19 cellular contexts compared by ENCODE assay signal in genomic region chr4:159284733-159285132, GRCh38.
A peak's percentile ranks its signal among the peaks of the same experiment; 100 is the strongest.
DNase-seq lines count a peak whose midpoint lies in the region; ATAC-seq and TF ChIP-seq lines count a peak whose summit lies in the region.
"Had no signal": no experiment of that assay in that cellular context is flagged by ENCODE, and none has a peak within 500 bp of the region (broad histone marks: within the 10 kb centered on the region; RNA-seq: fewer than 3 reads in every experiment).

No MANE protein-coding gene starts in this region.

- no peak for TF ChIP-seq EP300 in sigmoid colon (IDR thresholded peaks at IDR 0.05)

- peaks cover 9% of the 10 kb centered on the region for H3K36me3 Mint-ChIP-seq in nephron (ENCODE audit: low read depth)

- intact Hi-C loops in sigmoid colon (cut with DNase I) = no loop called here

- peak overlapping the region in 2 of 3 experiments; percentile 80 to 88 for H3K27ac Mint-ChIP-seq in nephron

- ATAC-seq in HG03439 (IDR thresholded peaks at IDR 0.05; ENCODE audit: unreplicated experiment) (no peak), GM21825 (IDR thresholded peaks at IDR 0.05; ENCODE audit: unreplicated experiment) (no peak)
- ATAC-seq: GM12878, HCT116 had no signal

- CTCF ChIA-PET in RWPE1 (lab: Yijun Ruan, JAX) = interaction anchor here (0.5 kb wide), 1 partner anchor 15 kb away, joined by 4 read pairs; no protein-coding TSS in a partner anchor

- in situ Hi-C loops in GM23248 (cut with MboI) = no loop called here

- peaks cover 62% of the 10 kb centered on the region for H3K4me1 ChIP-seq in GM23248 (ENCODE audit: insufficient read depth)
- peaks cover 0 to 35% (median 27%) of the 10 kb centered on the region in 4 donors for H3K4me1 ChIP-seq in sigmoid colon
- peaks cover 0 to 2% (median 0%) of the 10 kb centered on the region in 4 donors for H3K4me1 ChIP-seq in Peyer's patch

- H3K36me3 ChIP-seq in GM23248 (ENCODE audit: low read depth) (0 out of 2 replicates have a peak, but pooled peaks cover 5% of the 10 kb centered on the region), sigmoid colon (no peaks in the 10 kb centered on the region), Peyer's patch (no peaks in the 10 kb centered on the region)

- TF ChIP-seq POLR2A in sigmoid colon (IDR thresholded peaks at IDR 0.05) (no peak), Peyer's patch (IDR thresholded peaks at IDR 0.05) (no peak)

- H3K4me3 ChIP-seq in GM23248 (no peak overlapping the region), sigmoid colon (no peak overlapping the region), Peyer's patch (no peak overlapping the region)
- H3K4me3 ChIP-seq: GM12878, PC-9 had no signal

- H3K79me2 ChIP-seq in GM23248 (ENCODE audit: insufficient read depth) = peaks cover 10% of the 10 kb centered on the region; the same call in 1 of the 2 replicates

- H3F3A ChIP-seq in GM23248 (ENCODE audit: insufficient read depth) = peaks cover 20% of the 10 kb centered on the region; the same call in 1 of the 2 replicates

- POLR2A ChIA-PET in RWPE1 (lab: Yijun Ruan, JAX; ENCODE audit: low non-redundant PET) = no interaction called here

- no peak overlapping the region for H3K4me3 Mint-ChIP-seq in nephron

- H3K27ac ChIP-seq in GM23248 (peak overlapping the region; percentile 59), RWPE1 (peak overlapping the region; percentile 67), sigmoid colon (no peak overlapping the region), Peyer's patch (no peak overlapping the region)

- no peak overlapping the region for H3K4me2 ChIP-seq in GM23248 (ENCODE audit: unreplicated experiment)
- H3K4me2 ChIP-seq: PC-9 had no signal

- H3K4me1 Mint-ChIP-seq in nephron = peaks cover 34% of the 10 kb centered on the region

- H3K9ac ChIP-seq in GM23248 = no peak overlapping the region

- peaks cover 1% of the 10 kb centered on the region for H3K27me3 Mint-ChIP-seq in nephron (ENCODE audit: low read depth)

- H3K9me2 ChIP-seq in GM23248 (ENCODE audit: insufficient read depth) = no peaks in the 10 kb centered on the region

- no peak for DNase-seq in GM23248
- no peak for DNase-seq in RWPE1 (ENCODE audit: low spot score)
- DNase-seq in islet precursor cell = peak; percentile 59
- DNase-seq in sigmoid colon = no peak
- DNase-seq in Peyer's patch = no peak
- DNase-seq: Caco-2, DMS79, KBM-7, NCI-H1694, NCI-H2107, NCI-H446, NCI-H774, PC-9, SHP77 treated with DMSO at 0.1 percent for 48 hours had no signal

- WGBS in GM23248 (ENCODE audit: low coverage in 1 of 2, low lambda C conversion rate in 2 of 2, missing lambda C conversion rate in 2 of 2), 2 experiments = 79% methylated on average over 6 of the region's 6 CpGs
- 93% methylated on average over 6 of the region's 6 CpGs for WGBS in sigmoid colon, 2 donors

- no peaks in the 10 kb centered on the region for H3K9me3 ChIP-seq in GM23248 (ENCODE audit: low read depth)
- no peaks in the 10 kb centered on the region for H3K9me3 ChIP-seq in sigmoid colon
- no peaks in the 10 kb centered on the region for H3K9me3 ChIP-seq in Peyer's patch
- H3K9me3 ChIP-seq: Caco-2 had no signal

- H3K27me3 ChIP-seq in GM23248 (replicated peaks; ENCODE audit: insufficient read depth) (no peaks in the 10 kb centered on the region), sigmoid colon (no peaks in the 10 kb centered on the region), Peyer's patch (no peaks in the 10 kb centered on the region)

- no peak overlapping the region for H2AFZ ChIP-seq in GM23248
- H2AFZ ChIP-seq: PC-9 had no signal

- no peaks in the 10 kb centered on the region for H4K20me1 ChIP-seq in GM23248 (ENCODE audit: insufficient read depth)

- no peaks in the 10 kb centered on the region for H3K9me3 Mint-ChIP-seq in nephron

- TF ChIP-seq CTCF in RWPE1 (conservative IDR thresholded peaks at IDR 0.05; ENCODE audit: low read depth) (no peak), nephron (IDR thresholded peaks at IDR 0.05; ENCODE audit: unreplicated experiment in 3 of 3) (no peak), sigmoid colon (IDR thresholded peaks at IDR 0.05) (no peak), Peyer's patch (IDR thresholded peaks at IDR 0.05) (no peak)

Comparison
In these comparisons a context has a peak if more than half of its experiments do, and no peak if none do; other contexts are left out.
1. H3K27ac ChIP-seq: peak in GM23248 (single experiment) and RWPE1 (single experiment); none in sigmoid colon (0 of 4) and Peyer's patch (0 of 4).